In the genomic region with DNA sequence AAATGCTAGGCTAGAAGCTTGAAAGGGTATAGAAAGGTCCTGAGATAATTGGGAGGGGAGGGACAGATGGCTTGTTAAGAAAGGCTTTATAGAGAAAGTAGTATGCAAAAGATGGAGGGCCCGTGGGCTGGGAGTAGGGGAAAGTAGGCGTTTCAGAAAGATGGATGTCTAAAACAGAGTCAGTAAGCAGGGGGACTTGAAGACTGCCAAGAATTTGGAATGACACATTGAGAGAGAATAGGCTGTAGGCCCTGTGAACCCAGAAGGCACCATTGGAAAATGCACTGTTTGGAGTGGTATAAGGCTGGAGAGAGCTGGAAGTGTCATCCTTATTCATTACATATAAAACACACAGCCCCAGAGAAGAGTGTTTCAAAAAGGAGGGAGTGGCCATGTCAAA, we compare ENCODE assay signal across 9 cellular contexts. TPM values are rescaled to one million over a fixed set of nuclear protein-coding genes. Genes with fewer than 3 reads are reported as not detected.
DNase-seq lines count a peak whose midpoint lies in the region; ATAC-seq, FAIRE-seq and TF ChIP-seq lines count a peak whose summit lies in the region.
"Had no signal": no experiment of that assay in that cellular context is flagged by ENCODE, and none has a peak within 500 bp of the region (broad histone marks: within the 10 kb centered on the region; RNA-seq: fewer than 3 reads in every experiment).

No MANE protein-coding gene starts in this region.

- H3K4me1 ChIP-seq in NT2/D1 (ENCODE audit: insufficient read depth, insufficient read length) (no peaks in the 10 kb centered on the region), mononuclear cell (ENCODE audit: insufficient read depth, low read length) (peaks cover 28% of the 10 kb centered on the region)

- no peak for FAIRE-seq in frontal cortex (lab: Jason Lieb, UNC)
- FAIRE-seq: G401.6 had no signal

- DNase-seq in NCI-H2171 treated with DMSO at 0.1 percent for 48 hours (lab: John Stamatoyannopoulos, UW) (peak; percentile 36), NCI-H2171 (lab: John Stamatoyannopoulos, UW) (no peak), NT2/D1 (ENCODE audit: low read depth, low spot score) (no peak), chondrocyte (ENCODE audit: low spot score) (no peak), NCI-H510A treated with DMSO at 0.1 percent for 48 hours (lab: John Stamatoyannopoulos, UW) (no peak), frontal cortex (ENCODE audit: low spot score in 2 of 2) (no peak)

- peak overlapping the region; percentile 88 for H3K4me3 Mint-ChIP-seq in chondrocyte (ENCODE audit: unreplicated experiment)

- no peak for ATAC-seq in GM18907 (IDR thresholded peaks at IDR 0.05; ENCODE audit: unreplicated experiment)

- TF ChIP-seq CTCF in chondrocyte (IDR thresholded peaks at IDR 0.05) = no peak

- H3K36me3 ChIP-seq in NT2/D1 (ENCODE audit: insufficient read depth, insufficient read length, low read length) = peaks cover 46% of the 10 kb centered on the region

- H3K9me3 ChIP-seq in NT2/D1 (ENCODE audit: insufficient read depth, low read length) (no peaks in the 10 kb centered on the region), mononuclear cell (ENCODE audit: low read depth, low read length) (no peaks in the 10 kb centered on the region)

- peaks cover 11% of the 10 kb centered on the region for H3K36me3 Mint-ChIP-seq in chondrocyte (ENCODE audit: low read depth)

- H3K27me3 Mint-ChIP-seq in chondrocyte (ENCODE audit: low read depth) = no peaks in the 10 kb centered on the region

- peak overlapping the region; percentile 93 for H3K9ac ChIP-seq in NT2/D1 (ENCODE audit: insufficient read length, low read depth)

- H3K4me3 ChIP-seq in NT2/D1 (ENCODE audit: insufficient read length, low read depth) (peak overlapping the region; percentile 93), mononuclear cell (ENCODE audit: low read length) (peak overlapping the region; percentile 84)

- peaks cover 41% of the 10 kb centered on the region for H3K4me1 Mint-ChIP-seq in chondrocyte (ENCODE audit: low read depth)

- no peaks in the 10 kb centered on the region for H3K27me3 ChIP-seq in NT2/D1 (ENCODE audit: insufficient read depth, insufficient read length)
- H3K27me3 ChIP-seq in mononuclear cell (ENCODE audit: insufficient read depth, low read length) = no peaks in the 10 kb centered on the region

- H3K9me3 Mint-ChIP-seq in chondrocyte (ENCODE audit: low read depth) = no peaks in the 10 kb centered on the region

- peak overlapping the region; percentile 99 for H3K27ac Mint-ChIP-seq in chondrocyte (ENCODE audit: unreplicated experiment)

RNA-seq across cellular contexts. Expression of gene PSMG2, which starts 0.9 kb away (rescaled TPM):
- 44.4 to 48.8 TPM (median 48.7 TPM) in 3 replicates for total RNA-seq in chondrocyte
- total RNA-seq in mononuclear cell = 88.1 TPM
- 67.7 TPM for total RNA-seq in frontal cortex

RNA-seq across cellular contexts. Expression of gene CEP76, which starts 1.2 kb away (rescaled TPM):
- total RNA-seq in chondrocyte (5.2 to 6.8 TPM (median 5.8 TPM) in 3 replicates), mononuclear cell (9.6 TPM), frontal cortex (24.5 TPM)

RNA-seq across cellular contexts. Expression of gene SPIRE1, which starts 45.8 kb away (rescaled TPM):
- total RNA-seq in chondrocyte = 38.3 to 65.8 TPM (median 57.8 TPM) in 3 replicates
- 5.0 TPM for total RNA-seq in mononuclear cell
- total RNA-seq in frontal cortex = 104 TPM
